20 cellular contexts compared by ENCODE assay signal in the genomic region with DNA sequence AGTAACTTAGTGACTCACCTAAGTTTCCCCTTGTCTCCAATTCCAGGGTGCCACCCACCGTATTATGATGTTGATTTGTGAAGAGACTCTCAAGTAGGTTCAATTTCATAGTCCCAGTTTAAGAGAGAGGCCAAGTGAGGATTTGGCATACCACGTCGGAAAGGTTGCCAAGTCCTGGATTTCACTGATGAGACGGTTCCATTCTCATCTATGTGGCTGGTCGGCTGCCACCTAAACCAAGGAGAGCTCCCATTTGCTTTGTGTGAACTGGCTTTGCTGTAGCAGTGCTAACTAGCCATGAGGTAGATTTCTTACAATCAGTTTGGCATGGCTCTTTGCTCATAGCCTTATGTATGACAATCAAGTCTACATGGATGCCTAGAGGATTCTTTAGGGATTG.
"Had no signal": no experiment of that assay in that cellular context is flagged by ENCODE, and none has a peak within 500 bp of the region (broad histone marks: within the 10 kb centered on the region; RNA-seq: fewer than 3 reads in every experiment).

No MANE protein-coding gene starts in this region.

- H3K4me3 Mint-ChIP-seq: naive thymus-derived CD8-positive, alpha-beta T cell; stimulated activated memory B cell treated with anti-CD40 and anti-IgM and Interleukin-4, amounts not matched to agents 10 μg/mL and 1 μg/mL and 100 μg/mL, for 72 hours; stimulated activated naive CD8-positive, alpha-beta T cell treated with anti-CD3 and anti-CD28 coated beads, Interleukin-15, Interleukin-2, amounts not matched to agents 100 ng/mL and 50 ng/mL, for 24 hours had no signal

- H3K4me3 ChIP-seq: esophagus muscularis mucosa, gastrocnemius medialis, mucosa of descending colon, psoas muscle, spleen, testis, tibial nerve, upper lobe of right lung, vagina had no signal

- H3K27me3 Mint-ChIP-seq: naive thymus-derived CD8-positive, alpha-beta T cell; stimulated activated memory B cell treated with anti-CD40 and anti-IgM and Interleukin-4, amounts not matched to agents 10 μg/mL and 1 μg/mL and 100 μg/mL, for 72 hours; stimulated activated naive CD8-positive, alpha-beta T cell treated with anti-CD3 and anti-CD28 coated beads, Interleukin-15, Interleukin-2, amounts not matched to agents 100 ng/mL and 50 ng/mL, for 24 hours had no signal

- H3K27ac ChIP-seq: epithelial cell of prostate, esophagus muscularis mucosa, gastrocnemius medialis, neutrophil, psoas muscle, spleen, testis, tibial nerve, upper lobe of right lung, vagina had no signal

- DNase-seq: effector memory CD4-positive, alpha-beta T cell; gastrocnemius medialis; glutamatergic neuron; mammary epithelial cell; mucosa of descending colon; naive thymus-derived CD8-positive, alpha-beta T cell; psoas muscle; spleen; stimulated activated CD4-positive, alpha-beta T cell treated with anti-CD3 and anti-CD28 coated beads, Interleukin-15, amount 100 ng/mL, for 24 hours; stimulated activated CD4-positive, alpha-beta T cell treated with anti-CD3 and anti-CD28 coated beads, Interleukin-1b, Interleukin-23, amount 100 ng/mL, for 48 hours; stimulated activated CD4-positive, alpha-beta T cell treated with anti-CD3 and anti-CD28 coated beads, Interleukin-4, amount 100 ng/mL, for 24 hours; testis; upper lobe of right lung had no signal

- H3K9me3 ChIP-seq: esophagus muscularis mucosa, gastrocnemius medialis, mucosa of descending colon, neutrophil, psoas muscle, spleen, testis, tibial nerve, upper lobe of right lung, vagina had no signal

- H3K4me1 ChIP-seq: esophagus muscularis mucosa, gastrocnemius medialis, psoas muscle, spleen, testis, tibial nerve, upper lobe of right lung, vagina had no signal

- H3K27me3 ChIP-seq: esophagus muscularis mucosa, gastrocnemius medialis, neutrophil, spleen, testis, tibial nerve, upper lobe of right lung, vagina had no signal

- H3K27ac Mint-ChIP-seq: naive thymus-derived CD8-positive, alpha-beta T cell; stimulated activated memory B cell treated with anti-CD40 and anti-IgM and Interleukin-4, amounts not matched to agents 10 μg/mL and 1 μg/mL and 100 μg/mL, for 72 hours; stimulated activated naive CD8-positive, alpha-beta T cell treated with anti-CD3 and anti-CD28 coated beads, Interleukin-15, Interleukin-2, amounts not matched to agents 100 ng/mL and 50 ng/mL, for 24 hours had no signal

- H3K36me3 Mint-ChIP-seq: naive thymus-derived CD8-positive, alpha-beta T cell; stimulated activated memory B cell treated with anti-CD40 and anti-IgM and Interleukin-4, amounts not matched to agents 10 μg/mL and 1 μg/mL and 100 μg/mL, for 72 hours had no signal

- H3K4me1 Mint-ChIP-seq: naive thymus-derived CD8-positive, alpha-beta T cell; stimulated activated memory B cell treated with anti-CD40 and anti-IgM and Interleukin-4, amounts not matched to agents 10 μg/mL and 1 μg/mL and 100 μg/mL, for 72 hours had no signal

- H3K36me3 ChIP-seq: esophagus muscularis mucosa, gastrocnemius medialis, neutrophil, spleen, tibial nerve, upper lobe of right lung, vagina had no signal
